Comparison of ENCODE assay signal across 8 cellular contexts in the genomic region with DNA sequence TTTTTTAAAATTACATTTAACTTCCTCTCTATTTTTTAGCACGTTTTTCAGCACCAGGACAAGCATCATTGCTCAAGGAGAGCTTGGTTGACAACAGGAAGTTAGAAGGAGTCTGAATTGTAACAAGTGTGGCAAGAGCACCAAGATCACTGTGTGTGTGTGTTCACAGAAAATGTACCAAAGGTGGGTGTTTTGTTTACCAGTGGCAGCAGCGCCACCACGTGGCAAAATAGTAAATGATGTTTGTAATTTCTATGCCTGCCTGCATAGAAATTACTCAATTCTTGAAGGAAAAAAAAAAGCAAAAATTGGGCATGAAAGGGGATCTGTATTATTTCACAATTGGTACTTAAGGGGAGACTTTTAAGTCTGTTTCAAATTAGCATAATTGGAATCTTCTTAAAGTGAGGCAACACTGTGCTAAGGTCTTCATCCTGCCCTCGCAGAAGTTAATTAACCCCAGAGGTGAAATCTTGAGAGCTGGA. TPM values are rescaled to one million over a fixed set of nuclear protein-coding genes. Genes with fewer than 3 reads are reported as not detected.
DNase-seq lines count a peak whose midpoint lies in the region; ATAC-seq and TF ChIP-seq lines count a peak whose summit lies in the region.

No MANE protein-coding gene starts in this region.

- H3K4me3 Mint-ChIP-seq in WTC11 = no peak overlapping the region

- peak; percentile 83 for ATAC-seq in HG03108 (IDR thresholded peaks at IDR 0.05; ENCODE audit: unreplicated experiment)
- peak; percentile 63 for ATAC-seq in WTC11
- peak; percentile 81 to 93 (median 90) for ATAC-seq in right lobe of liver

- no peaks in the 10 kb centered on the region for H3K9me3 Mint-ChIP-seq in WTC11

- no peak for TF ChIP-seq POLR2A in right lobe of liver (IDR thresholded peaks at IDR 0.05)

- WGBS in right lobe of liver (ENCODE audit: insufficient coverage, low coverage, low lambda C conversion rate, missing lambda C conversion rate) = 0% methylated on average over 3 of the region's 4 CpGs

- H3K4me1 Mint-ChIP-seq in WTC11 = peaks cover 3% of the 10 kb centered on the region; the same call in 1 of the 2 replicates

- H3K27me3 ChIP-seq in right lobe of liver = no peaks in the 10 kb centered on the region

- H3K27ac ChIP-seq in right lobe of liver = no peak overlapping the region

- H3K27ac Mint-ChIP-seq in WTC11 = peak overlapping the region; percentile 17; the same call in 1 of the 2 replicates

- intact Hi-C loops in right lobe of liver (cut with DNase I) = loop anchor here (5.0 to 10.0 kb wide), 3 partner anchors 162 to 399 kb away; partner anchors contain the start of gene PLS1 (in 1 of the 2)

- H3K4me3 ChIP-seq in right lobe of liver = no peak overlapping the region

- H3K36me3 ChIP-seq in right lobe of liver = no peaks in the 10 kb centered on the region

- POLR2A ChIA-PET in WTC11 (lab: Charles Lee) = no interaction called here

- H3K9me3 ChIP-seq in right lobe of liver = no peaks in the 10 kb centered on the region

- H3K27me3 Mint-ChIP-seq in WTC11 (ENCODE audit: low read depth) = no peaks in the 10 kb centered on the region

- CTCF ChIA-PET in WTC11 (lab: Charles Lee) = interaction anchor here (0.6 to 3.7 kb wide), 6 partner anchors 12 to 202 kb away, joined by 3 to 26 read pairs (median 3); no protein-coding TSS in a partner anchor

- no peaks in the 10 kb centered on the region for H3K4me1 ChIP-seq in right lobe of liver

- no peaks in the 10 kb centered on the region for H3K36me3 Mint-ChIP-seq in WTC11

- peak; percentile 56 for DNase-seq in NCI-H748 (lab: John Stamatoyannopoulos, UW; ENCODE audit: unreplicated experiment)
- DNase-seq in NCI-H748 treated with DMSO at 0.1 percent for 48 hours (lab: John Stamatoyannopoulos, UW) = no peak
- peak; percentile 75 for DNase-seq in NCI-H2171 treated with DMSO at 0.1 percent for 48 hours (lab: John Stamatoyannopoulos, UW)
- DNase-seq in WTC11 (ENCODE audit: low spot score) = peak; percentile 58
- DNase-seq in cerebellum (ENCODE audit: low spot score) = peak; percentile 59
- DNase-seq in right lobe of liver = peak in 2 of 3 donors; percentile 51 to 67
- DNase-seq in stimulated activated CD8-positive, alpha-beta memory T cell treated with anti-CD3 and anti-CD28 coated beads, Interleukin-15, amount 100 ng/mL, for 1 hour (ENCODE audit: low read depth) = peak; percentile 37

- TF ChIP-seq CTCF in WTC11 (IDR thresholded peaks at IDR 0.05) (peak; percentile 52), right lobe of liver (IDR thresholded peaks at IDR 0.05) (peak; percentile 53 to 77 (median 70))

TF ChIP-seq in WTC11, 78 proteins besides CTCF, POLR2A, EP300 and RAD21:
- TF ChIP-seq RORB (CRISPR knock-in tag; IDR thresholded peaks at IDR 0.05) = no peak
- TF ChIP-seq SOX15 (CRISPR knock-in tag; IDR thresholded peaks at IDR 0.05) = no peak
- TF ChIP-seq ZNF416 (CRISPR knock-in tag; IDR thresholded peaks at IDR 0.05) = no peak
- no peak for TF ChIP-seq HMGA2 (CRISPR knock-in tag; IDR thresholded peaks at IDR 0.05)
- TF ChIP-seq, protein P1, sequence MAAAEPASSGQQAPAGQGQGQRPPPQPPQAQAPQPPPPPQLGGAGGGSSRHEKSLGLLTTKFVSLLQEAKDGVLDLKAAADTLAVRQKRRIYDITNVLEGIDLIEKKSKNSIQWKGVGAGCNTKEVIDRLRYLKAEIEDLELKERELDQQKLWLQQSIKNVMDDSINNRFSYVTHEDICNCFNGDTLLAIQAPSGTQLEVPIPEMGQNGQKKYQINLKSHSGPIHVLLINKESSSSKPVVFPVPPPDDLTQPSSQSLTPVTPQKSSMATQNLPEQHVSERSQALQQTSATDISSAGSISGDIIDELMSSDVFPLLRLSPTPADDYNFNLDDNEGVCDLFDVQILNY (CRISPR knock-in tag; IDR thresholded peaks at IDR 0.05) = no peak
- TF ChIP-seq, protein P2, sequence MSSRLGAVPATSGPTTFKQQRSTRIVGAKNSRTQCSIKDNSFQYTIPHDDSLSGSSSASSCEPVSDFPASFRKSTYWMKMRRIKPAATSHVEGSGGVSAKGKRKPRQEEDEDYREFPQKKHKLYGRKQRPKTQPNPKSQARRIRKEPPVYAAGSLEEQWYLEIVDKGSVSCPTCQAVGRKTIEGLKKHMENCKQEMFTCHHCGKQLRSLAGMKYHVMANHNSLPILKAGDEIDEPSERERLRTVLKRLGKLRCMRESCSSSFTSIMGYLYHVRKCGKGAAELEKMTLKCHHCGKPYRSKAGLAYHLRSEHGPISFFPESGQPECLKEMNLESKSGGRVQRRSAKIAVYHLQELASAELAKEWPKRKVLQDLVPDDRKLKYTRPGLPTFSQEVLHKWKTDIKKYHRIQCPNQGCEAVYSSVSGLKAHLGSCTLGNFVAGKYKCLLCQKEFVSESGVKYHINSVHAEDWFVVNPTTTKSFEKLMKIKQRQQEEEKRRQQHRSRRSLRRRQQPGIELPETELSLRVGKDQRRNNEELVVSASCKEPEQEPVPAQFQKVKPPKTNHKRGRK (CRISPR knock-in tag; IDR thresholded peaks at IDR 0.05; ENCODE audit: borderline replicate concordance) = no peak
- TF ChIP-seq ZBTB43 (CRISPR knock-in tag; IDR thresholded peaks at IDR 0.05) = no peak
- TF ChIP-seq USF2 (CRISPR knock-in tag; IDR thresholded peaks at IDR 0.05) = no peak
- no peak for TF ChIP-seq NFE2L1 (CRISPR knock-in tag; IDR thresholded peaks at IDR 0.05)
- no peak for TF ChIP-seq ZNF317 (CRISPR knock-in tag; IDR thresholded peaks at IDR 0.05; ENCODE audit: borderline replicate concordance, low read depth)
- TF ChIP-seq SP1 (CRISPR knock-in tag; conservative IDR thresholded peaks at IDR 0.05) = no peak
- no peak for TF ChIP-seq TP53 (CRISPR knock-in tag; IDR thresholded peaks at IDR 0.05)
- no peak for TF ChIP-seq PREB (CRISPR knock-in tag; IDR thresholded peaks at IDR 0.05; ENCODE audit: borderline replicate concordance)
- no peak for TF ChIP-seq SMAD4 (CRISPR knock-in tag; IDR thresholded peaks at IDR 0.05)
- TF ChIP-seq, protein P3, sequence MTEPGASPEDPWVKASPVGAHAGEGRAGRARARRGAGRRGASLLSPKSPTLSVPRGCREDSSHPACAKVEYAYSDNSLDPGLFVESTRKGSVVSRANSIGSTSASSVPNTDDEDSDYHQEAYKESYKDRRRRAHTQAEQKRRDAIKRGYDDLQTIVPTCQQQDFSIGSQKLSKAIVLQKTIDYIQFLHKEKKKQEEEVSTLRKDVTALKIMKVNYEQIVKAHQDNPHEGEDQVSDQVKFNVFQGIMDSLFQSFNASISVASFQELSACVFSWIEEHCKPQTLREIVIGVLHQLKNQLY (CRISPR knock-in tag; IDR thresholded peaks at IDR 0.05) = no peak

RNA-seq across cellular contexts. Expression of gene U2SURP, which starts 7.4 kb away (rescaled TPM):
- total RNA-seq in WTC11 (2021) (111 to 133 TPM (median 117 TPM) in 3 replicates), cerebellum (159 TPM), right lobe of liver (10 to 100 TPM; 19.1 to 34.5 (median 26.9) TPM)

RNA-seq across cellular contexts. Expression of gene PAQR9, which starts 30.5 kb away (rescaled TPM):
- total RNA-seq in WTC11 (2021) (2.0 to 2.5 TPM (median 2.4 TPM) in 3 replicates), cerebellum (1.4 TPM), right lobe of liver (10 to 100 TPM; 10.2 to 18.6 (median 12.6) TPM)
